In genomic region chr1:3363023-3363422, GRCh38 we compare ENCODE assay signal across 18 cellular contexts.
"Had no signal": no experiment of that assay in that cellular context is flagged by ENCODE, and none has a peak within 500 bp of the region (broad histone marks: within the 10 kb centered on the region; RNA-seq: fewer than 3 reads in every experiment).

No MANE protein-coding gene starts in this region.

- H3K9me3 ChIP-seq: colonic mucosa, mucosa of descending colon, prostate gland, spleen, thyroid gland had no signal

- H3K4me3 ChIP-seq: colonic mucosa, mucosa of descending colon, prostate gland, skin epidermis, spleen, thyroid gland had no signal

- H3K27me3 ChIP-seq: colonic mucosa, thyroid gland had no signal

- H3K36me3 ChIP-seq: colonic mucosa, prostate gland, spleen, thyroid gland had no signal

- FAIRE-seq: frontal cortex, kidney had no signal

- DNase-seq: colonic mucosa; dermis blood vessel endothelial cell; effector memory CD8-positive, alpha-beta T cell; head of caudate nucleus; kidney; mesenchymal stem cell; mucosa of descending colon; naive B cell; nucleus accumbens; spleen; stimulated activated naive B cell treated with anti-CD40 and anti-IgM and Interleukin-4, amounts not matched to agents 10 μg/mL and 1 μg/mL and 100 μg/mL, for 72 hours; thyroid gland had no signal

- H3K27ac ChIP-seq: colonic mucosa, prostate gland, skin epidermis, spleen, thyroid gland had no signal

- ATAC-seq: effector memory CD8-positive, alpha-beta T cell; left lobe of liver; mucosa of descending colon; natural killer cell treated with Interleukin-12 subunit alpha and Interleukin-12 subunit beta and Interleukin-15 and Interleukin-18, amount 100 ng/mL, for 72 hours; right cardiac atrium; stimulated activated naive B cell treated with anti-CD40 and anti-IgM and Interleukin-4, amounts not matched to agents 10 μg/mL and 1 μg/mL and 100 μg/mL, for 72 hours had no signal
